Comparison of ENCODE assay signal across 10 cellular contexts in genomic region chr12:31756977-31757420, GRCh38. TPM values are rescaled to one million over a fixed set of nuclear protein-coding genes. Genes with fewer than 3 reads are reported as not detected.
DNase-seq lines count a peak whose midpoint lies in the region; ATAC-seq, FAIRE-seq and TF ChIP-seq lines count a peak whose summit lies in the region.
"Had no signal": no experiment of that assay in that cellular context is flagged by ENCODE, and none has a peak within 500 bp of the region (broad histone marks: within the 10 kb centered on the region; RNA-seq: fewer than 3 reads in every experiment).

No MANE protein-coding gene starts in this region.

- peak overlapping the region; percentile 71 to 88 for H3K27ac ChIP-seq in A549

- WGBS in A549 (ENCODE audit: missing lambda C conversion rate): 0% methylated on average over 1 of the region's 1 CpG

- peak overlapping the region; percentile 58 for H3K4me2 ChIP-seq in A549

- TF ChIP-seq EP300 in A549 (IDR thresholded peaks at IDR 0.05): no peak

- POLR2A ChIA-PET in A549 (lab: Yijun Ruan, JAX): interaction anchor here (0.6 kb wide), 1 partner anchor 85 kb away, joined by 3 read pairs; no protein-coding TSS in a partner anchor

- ATAC-seq in A549 (peak; percentile 80 to 85), HG03565 (IDR thresholded peaks at IDR 0.05; ENCODE audit: unreplicated experiment) (no peak), HG03025 (IDR thresholded peaks at IDR 0.05; ENCODE audit: low FRiP score, unreplicated experiment) (no peak), HG03460 (IDR thresholded peaks at IDR 0.05; ENCODE audit: unreplicated experiment) (no peak)
- ATAC-seq: natural killer cell had no signal

- H3K4me3 ChIP-seq in A549: no peak overlapping the region

- TF ChIP-seq CTCF in A549 (IDR thresholded peaks at IDR 0.05): no peak

- TF ChIP-seq POLR2A in A549 (IDR thresholded peaks at IDR 0.05; ENCODE audit: low read length): no peak

- no peak for FAIRE-seq in A549 (lab: Jason Lieb, UNC)

- no peaks in the 10 kb centered on the region for H3K9me3 ChIP-seq in A549

- CTCF ChIA-PET in A549 (lab: Yijun Ruan, JAX): interaction anchor here (0.7 to 1.1 kb wide), 2 partner anchors 33 to 75 kb away, joined by 3 to 4 read pairs; no protein-coding TSS in a partner anchor

- TF ChIP-seq RAD21 in A549 (conservative IDR thresholded peaks at IDR 0.05 in 1 of 2, IDR thresholded peaks at IDR 0.05 in 1 of 2): no peak

- peaks cover 18% of the 10 kb centered on the region for H3K4me1 ChIP-seq in A549

- peak in 1 of 2 experiments; percentile 76 for DNase-seq in A549 (ENCODE audit: low read depth in 1 of 2, low spot score in 1 of 2)
- peak; percentile 44 for DNase-seq in HPDE6-E6E7 (ENCODE audit: extremely low spot score)
- peak; percentile 74 for DNase-seq in amniotic epithelial cell (ENCODE audit: low read depth)
- DNase-seq in kidney tubule cell (ENCODE audit: low spot score): peak; percentile 77
- no peak for DNase-seq in UCSD-AML1 (lab: John Stamatoyannopoulos, UW; ENCODE audit: unreplicated experiment)
- DNase-seq: natural killer cell; stimulated activated CD4-positive, alpha-beta T cell treated with anti-CD3 and anti-CD28 coated beads, Interleukin-12 subunit alpha, Interleukin-12 subunit beta, amount 100 ng/mL, for 4 hours had no signal

TF ChIP-seq in A549, 52 proteins besides CTCF, POLR2A, EP300 and RAD21:
- TF ChIP-seq FOSL2 (IDR thresholded peaks at IDR 0.05) (peak; percentile 40; the same call in 1 of the 2 replicates), FOSL2 (CRISPR knock-in tag; IDR thresholded peaks at IDR 0.05) (peak; percentile 57), ESRRA (IDR thresholded peaks at IDR 0.05; ENCODE audit: borderline replicate concordance, low read length) (no peak), TFCP2L1 (CRISPR knock-in tag; IDR thresholded peaks at IDR 0.05) (no peak), ELK1 (IDR thresholded peaks at IDR 0.05; ENCODE audit: low read depth, low read length) (no peak), CBX2 (IDR thresholded peaks at IDR 0.05; ENCODE audit: borderline replicate concordance, low read depth) (no peak)

RNA-seq across cellular contexts. Expression of gene AMN1, which starts 28.2 kb away (rescaled TPM):
- 50.9 and 53.3 TPM in 2 replicates for polyA plus RNA-seq in A549 (2011; rRNA removed)
- polyA plus RNA-seq in A549 (2012; cell fraction: cytosol; rRNA removed): 10.5 and 10.9 TPM in 2 replicates
- 3.2 and 5.9 TPM in 2 replicates for polyA plus RNA-seq in A549 (2012; cell fraction: nucleus; rRNA removed)
- polyA plus RNA-seq in A549 (2017; fragmentation: RNase III; extraction: RNeasy Plus Mini Kit Qiagen cat#74134 plus additional on column Dnase treatment): 14.8 to 20.0 TPM (median 18.5 TPM) in 3 replicates
- polyA minus RNA-seq in A549 (2011; rRNA and poly(A)+ RNA removed): 11.2 and 15.8 TPM in 2 replicates

Comparison
In these comparisons a context has a peak if more than half of its experiments do, and no peak if none do; other contexts are left out.
1. ATAC-seq: peak in A549 (2 of 2); none in HG03565 (single experiment), HG03025 (single experiment) and HG03460 (single experiment).